ENCODE assay signal across 1 cellular context in the genomic region with DNA sequence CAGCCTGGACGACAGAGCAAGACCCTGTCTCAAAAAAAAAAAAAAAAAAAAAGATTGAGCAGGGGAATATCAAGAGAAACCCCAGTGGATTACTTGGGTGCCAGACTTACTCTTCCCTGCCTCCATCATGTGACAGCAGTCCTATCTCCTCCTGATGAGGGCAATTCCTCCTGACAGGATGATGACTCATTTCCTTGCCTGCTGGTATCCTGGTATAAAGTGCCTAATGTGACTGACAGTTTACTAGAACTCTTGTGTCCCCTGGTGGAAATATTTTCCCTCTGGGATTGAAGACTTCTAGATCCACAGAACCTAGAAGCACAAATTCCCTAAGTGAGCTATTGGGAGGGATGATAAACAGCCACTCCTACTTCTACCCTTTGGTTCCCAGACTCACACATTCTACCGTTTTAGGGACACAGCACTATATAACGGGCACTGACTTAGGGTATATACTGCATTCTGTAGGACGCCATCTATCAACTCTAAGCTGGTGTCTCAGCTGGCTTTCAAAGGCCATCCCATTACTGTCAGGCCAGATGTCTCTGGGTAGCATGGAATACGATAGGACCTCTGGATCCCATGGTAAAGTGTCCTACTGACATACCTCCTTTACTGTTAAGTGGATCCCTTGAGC.
TF ChIP-seq lines count a peak whose summit lies in the region.

No MANE protein-coding gene starts in this region.

TF ChIP-seq in K562, 482 proteins besides CTCF, POLR2A, EP300 and RAD21 (continued from another document and continues in another):
- TF ChIP-seq ZNF398 (CRISPR knock-in tag; IDR thresholded peaks at IDR 0.05) (no peak), CBX8 (IDR thresholded peaks at IDR 0.05; ENCODE audit: borderline replicate concordance, extremely low read depth, low read depth, low read length, poor library complexity, severe bottlenecking) (no peak), AFF1 (IDR thresholded peaks at IDR 0.05; ENCODE audit: low read depth in 1 of 2, partially characterized antibody in 2 of 2) (peak; percentile 28 to 59), JUND (IDR thresholded peaks at IDR 0.05; ENCODE audit: borderline replicate concordance, low read depth, low read length) (peak; percentile 99), JUND (tag; IDR thresholded peaks at IDR 0.05; ENCODE audit: borderline replicate concordance, low read depth, low read length) (peak; percentile 98), SMAD3 (CRISPR knock-in tag; conservative IDR thresholded peaks at IDR 0.05) (no peak), BRCA1 (IDR thresholded peaks at IDR 0.05) (no peak), BRCA1 (CRISPR knock-in tag; IDR thresholded peaks at IDR 0.05) (no peak), EWSR1 (IDR thresholded peaks at IDR 0.05; ENCODE audit: borderline replicate concordance, low read depth, partially characterized antibody) (no peak), DPF2 (IDR thresholded peaks at IDR 0.05) (peak; percentile 89), TCF7L2 (IDR thresholded peaks at IDR 0.05; ENCODE audit: low read depth, low read length) (no peak), SAFB (IDR thresholded peaks at IDR 0.05; ENCODE audit: borderline replicate concordance, low read depth, low read length) (no peak), RCOR1 (IDR thresholded peaks at IDR 0.05; ENCODE audit: borderline replicate concordance in 1 of 2, low read depth in 2 of 2, low read length in 2 of 2) (peak in 1 of 2 experiments; percentile 74; a peak in 1 of 4 replicates), PHTF2 (CRISPR knock-in tag; IDR thresholded peaks at IDR 0.05) (no peak), FOSL1 (tag; conservative IDR thresholded peaks at IDR 0.05) (peak; percentile 98), CREM (IDR thresholded peaks at IDR 0.05; ENCODE audit: low read depth) (0 out of 2 replicates have a peak, but pooled peaks have one; percentile 48), KLF13 (tag; IDR thresholded peaks at IDR 0.05; ENCODE audit: borderline replicate concordance, low read depth) (no peak), CBFA2T3 (IDR thresholded peaks at IDR 0.05) (peak; percentile 63), RBM17 (IDR thresholded peaks at IDR 0.05; ENCODE audit: borderline replicate concordance, low read depth, low read length) (no peak), TEAD1 (CRISPR knock-in tag; IDR thresholded peaks at IDR 0.05) (0 out of 4 replicates have a peak, but pooled peaks of 1 of the 2 experiments have one; percentile 12), HMGN3 (IDR thresholded peaks at IDR 0.05; ENCODE audit: borderline replicate concordance, extremely low read depth, insufficient read length, low read depth, low read length) (no peak), PRPF4 (IDR thresholded peaks at IDR 0.05; ENCODE audit: insufficient read depth, low read depth, low read length, poor library complexity, severe bottlenecking) (no peak), FOS (IDR thresholded peaks at IDR 0.05; ENCODE audit: extremely low read depth, insufficient read length) (peak; percentile 68), SMARCE1 (IDR thresholded peaks at IDR 0.05) (peak; percentile 85), NFYB (IDR thresholded peaks at IDR 0.05; ENCODE audit: extremely low read depth, insufficient read length) (no peak), USF2 (CRISPR knock-in tag; IDR thresholded peaks at IDR 0.05) (peak; percentile 75), TRIM24 (IDR thresholded peaks at IDR 0.05) (peak; percentile 70 to 82), KAT7 (CRISPR knock-in tag; IDR thresholded peaks at IDR 0.05; ENCODE audit: borderline replicate concordance) (no peak), BCL6 (CRISPR knock-in tag; IDR thresholded peaks at IDR 0.05) (no peak), KAT2B (IDR thresholded peaks at IDR 0.05; ENCODE audit: low read depth, low read length) (no peak), ZNF3 (CRISPR knock-in tag; IDR thresholded peaks at IDR 0.05) (no peak), ZNF140 (CRISPR knock-in tag; IDR thresholded peaks at IDR 0.05) (no peak), ZKSCAN8 (CRISPR knock-in tag; IDR thresholded peaks at IDR 0.05) (peak; percentile 52)
- TF ChIP-seq, protein P1, sequence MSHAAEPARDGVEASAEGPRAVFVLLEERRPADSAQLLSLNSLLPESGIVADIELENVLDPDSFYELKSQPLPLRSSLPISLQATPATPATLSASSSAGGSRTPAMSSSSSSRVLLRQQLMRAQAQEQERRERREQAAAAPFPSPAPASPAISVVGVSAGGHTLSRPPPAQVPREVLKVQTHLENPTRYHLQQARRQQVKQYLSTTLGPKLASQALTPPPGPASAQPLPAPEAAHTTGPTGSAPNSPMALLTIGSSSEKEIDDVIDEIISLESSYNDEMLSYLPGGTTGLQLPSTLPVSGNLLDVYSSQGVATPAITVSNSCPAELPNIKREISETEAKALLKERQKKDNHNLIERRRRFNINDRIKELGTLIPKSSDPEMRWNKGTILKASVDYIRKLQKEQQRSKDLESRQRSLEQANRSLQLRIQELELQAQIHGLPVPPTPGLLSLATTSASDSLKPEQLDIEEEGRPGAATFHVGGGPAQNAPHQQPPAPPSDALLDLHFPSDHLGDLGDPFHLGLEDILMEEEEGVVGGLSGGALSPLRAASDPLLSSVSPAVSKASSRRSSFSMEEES (CRISPR knock-in tag; IDR thresholded peaks at IDR 0.05), result peak; percentile 79
- TF ChIP-seq, protein P2, sequence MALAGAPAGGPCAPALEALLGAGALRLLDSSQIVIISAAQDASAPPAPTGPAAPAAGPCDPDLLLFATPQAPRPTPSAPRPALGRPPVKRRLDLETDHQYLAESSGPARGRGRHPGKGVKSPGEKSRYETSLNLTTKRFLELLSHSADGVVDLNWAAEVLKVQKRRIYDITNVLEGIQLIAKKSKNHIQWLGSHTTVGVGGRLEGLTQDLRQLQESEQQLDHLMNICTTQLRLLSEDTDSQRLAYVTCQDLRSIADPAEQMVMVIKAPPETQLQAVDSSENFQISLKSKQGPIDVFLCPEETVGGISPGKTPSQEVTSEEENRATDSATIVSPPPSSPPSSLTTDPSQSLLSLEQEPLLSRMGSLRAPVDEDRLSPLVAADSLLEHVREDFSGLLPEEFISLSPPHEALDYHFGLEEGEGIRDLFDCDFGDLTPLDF (CRISPR knock-in tag; IDR thresholded peaks at IDR 0.05), result no peak
- TF ChIP-seq, protein P3, sequence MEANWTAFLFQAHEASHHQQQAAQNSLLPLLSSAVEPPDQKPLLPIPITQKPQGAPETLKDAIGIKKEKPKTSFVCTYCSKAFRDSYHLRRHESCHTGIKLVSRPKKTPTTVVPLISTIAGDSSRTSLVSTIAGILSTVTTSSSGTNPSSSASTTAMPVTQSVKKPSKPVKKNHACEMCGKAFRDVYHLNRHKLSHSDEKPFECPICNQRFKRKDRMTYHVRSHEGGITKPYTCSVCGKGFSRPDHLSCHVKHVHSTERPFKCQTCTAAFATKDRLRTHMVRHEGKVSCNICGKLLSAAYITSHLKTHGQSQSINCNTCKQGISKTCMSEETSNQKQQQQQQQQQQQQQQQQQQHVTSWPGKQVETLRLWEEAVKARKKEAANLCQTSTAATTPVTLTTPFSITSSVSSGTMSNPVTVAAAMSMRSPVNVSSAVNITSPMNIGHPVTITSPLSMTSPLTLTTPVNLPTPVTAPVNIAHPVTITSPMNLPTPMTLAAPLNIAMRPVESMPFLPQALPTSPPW (CRISPR knock-in tag; IDR thresholded peaks at IDR 0.05), result 0 out of 2 replicates have a peak, but pooled peaks have one; percentile 25
- TF ChIP-seq, protein P4, sequence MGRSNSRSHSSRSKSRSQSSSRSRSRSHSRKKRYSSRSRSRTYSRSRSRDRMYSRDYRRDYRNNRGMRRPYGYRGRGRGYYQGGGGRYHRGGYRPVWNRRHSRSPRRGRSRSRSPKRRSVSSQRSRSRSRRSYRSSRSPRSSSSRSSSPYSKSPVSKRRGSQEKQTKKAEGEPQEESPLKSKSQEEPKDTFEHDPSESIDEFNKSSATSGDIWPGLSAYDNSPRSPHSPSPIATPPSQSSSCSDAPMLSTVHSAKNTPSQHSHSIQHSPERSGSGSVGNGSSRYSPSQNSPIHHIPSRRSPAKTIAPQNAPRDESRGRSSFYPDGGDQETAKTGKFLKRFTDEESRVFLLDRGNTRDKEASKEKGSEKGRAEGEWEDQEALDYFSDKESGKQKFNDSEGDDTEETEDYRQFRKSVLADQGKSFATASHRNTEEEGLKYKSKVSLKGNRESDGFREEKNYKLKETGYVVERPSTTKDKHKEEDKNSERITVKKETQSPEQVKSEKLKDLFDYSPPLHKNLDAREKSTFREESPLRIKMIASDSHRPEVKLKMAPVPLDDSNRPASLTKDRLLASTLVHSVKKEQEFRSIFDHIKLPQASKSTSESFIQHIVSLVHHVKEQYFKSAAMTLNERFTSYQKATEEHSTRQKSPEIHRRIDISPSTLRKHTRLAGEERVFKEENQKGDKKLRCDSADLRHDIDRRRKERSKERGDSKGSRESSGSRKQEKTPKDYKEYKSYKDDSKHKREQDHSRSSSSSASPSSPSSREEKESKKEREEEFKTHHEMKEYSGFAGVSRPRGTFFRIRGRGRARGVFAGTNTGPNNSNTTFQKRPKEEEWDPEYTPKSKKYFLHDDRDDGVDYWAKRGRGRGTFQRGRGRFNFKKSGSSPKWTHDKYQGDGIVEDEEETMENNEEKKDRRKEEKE (IDR thresholded peaks at IDR 0.05; ENCODE audit: borderline replicate concordance in 1 of 2, control insufficient read depth in 1 of 2, low read depth in 2 of 2, low read length in 1 of 2), result no peak
- TF ChIP-seq, protein P5, sequence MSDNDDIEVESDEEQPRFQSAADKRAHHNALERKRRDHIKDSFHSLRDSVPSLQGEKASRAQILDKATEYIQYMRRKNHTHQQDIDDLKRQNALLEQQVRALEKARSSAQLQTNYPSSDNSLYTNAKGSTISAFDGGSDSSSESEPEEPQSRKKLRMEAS (CRISPR knock-in tag; IDR thresholded peaks at IDR 0.05), result no peak
